6 cellular contexts compared by ENCODE assay signal in the genomic region with DNA sequence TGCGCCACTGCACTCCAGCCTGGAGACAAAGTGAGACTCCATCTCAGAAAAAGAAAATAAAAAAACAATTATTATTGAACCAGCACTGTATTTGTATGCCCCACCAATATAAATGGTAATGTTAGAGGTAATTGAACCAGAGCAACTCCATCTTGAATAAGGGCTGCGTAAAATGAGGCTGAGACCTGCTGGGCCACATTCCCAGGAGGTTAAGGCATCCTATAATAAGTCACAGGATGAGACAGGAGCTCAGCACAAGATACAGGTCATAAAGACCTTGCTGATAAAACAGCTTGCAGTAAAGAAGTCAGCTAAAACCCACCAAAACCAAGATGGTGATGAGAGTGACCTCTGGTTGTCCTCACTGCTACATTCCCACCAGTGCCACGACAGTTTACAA. TPM values are rescaled to one million over a fixed set of nuclear protein-coding genes. Genes with fewer than 3 reads are reported as not detected.
"Had no signal": no experiment of that assay in that cellular context is flagged by ENCODE, and none has a peak within 500 bp of the region (broad histone marks: within the 10 kb centered on the region; RNA-seq: fewer than 3 reads in every experiment).

No MANE protein-coding gene starts in this region.

RNA-seq across cellular contexts. Expression of gene C12orf56, which starts 29.4 kb away (rescaled TPM):
- total RNA-seq: subcutaneous adipose tissue, thoracic aorta, thyroid gland, upper lobe of left lung, upper lobe of right lung, ureter had no signal
